9 cellular contexts compared by ENCODE assay signal in the genomic region with DNA sequence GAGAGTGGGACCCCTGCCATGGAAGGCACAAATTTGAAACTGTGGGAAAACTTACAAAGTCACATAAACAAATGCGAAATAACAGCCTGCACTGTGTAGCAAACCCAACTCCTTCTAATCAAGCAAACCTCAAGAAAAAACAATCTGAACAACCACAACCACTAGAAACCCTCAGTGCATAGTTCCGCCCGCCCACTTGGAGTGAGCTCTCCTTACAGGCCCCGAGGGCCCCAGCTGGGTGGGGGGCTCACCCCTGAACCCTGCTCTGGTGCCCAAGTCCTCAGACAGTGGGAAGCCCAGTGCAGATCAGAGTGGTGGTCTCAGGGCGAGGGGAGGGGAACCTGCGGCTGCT. TPM values are rescaled to one million over a fixed set of nuclear protein-coding genes. Genes with fewer than 3 reads are reported as not detected.
DNase-seq lines count a peak whose midpoint lies in the region; ATAC-seq and TF ChIP-seq lines count a peak whose summit lies in the region.
"Had no signal": no experiment of that assay in that cellular context is flagged by ENCODE, and none has a peak within 500 bp of the region (broad histone marks: within the 10 kb centered on the region; RNA-seq: fewer than 3 reads in every experiment).

No MANE protein-coding gene starts in this region.

- no peak overlapping the region for H3K4me3 Mint-ChIP-seq in activated CD8-positive, alpha-beta T cell treated with anti-CD3 and anti-CD28 coated beads, Interleukin-2, amount 10 ng/mL, durations not matched to agents 7 days and 5 days

- in situ Hi-C loops in GM13976 (cut with MboI; ENCODE audit: low sequenced_read_pairs, unreplicated experiment): no loop called here

- no peaks in the 10 kb centered on the region for H3K9me3 Mint-ChIP-seq in activated CD8-positive, alpha-beta T cell treated with anti-CD3 and anti-CD28 coated beads, Interleukin-2, amount 10 ng/mL, durations not matched to agents 7 days and 5 days (ENCODE audit: insufficient read depth)

- H3K27ac Mint-ChIP-seq in activated CD8-positive, alpha-beta T cell treated with anti-CD3 and anti-CD28 coated beads, Interleukin-2, amount 10 ng/mL, durations not matched to agents 7 days and 5 days: peak overlapping the region; percentile 54

- H3K4me1 Mint-ChIP-seq in activated CD8-positive, alpha-beta T cell treated with anti-CD3 and anti-CD28 coated beads, Interleukin-2, amount 10 ng/mL, durations not matched to agents 7 days and 5 days (ENCODE audit: low read depth): peaks cover 18% of the 10 kb centered on the region

- peak; percentile 73 for DNase-seq in GM13976 (ENCODE audit: low spot score)
- no peak for DNase-seq in activated CD8-positive, alpha-beta T cell treated with anti-CD3 and anti-CD28 coated beads, Interleukin-2, amount 10 ng/mL, durations not matched to agents 7 days and 5 days
- no peak for DNase-seq in right atrium auricular region (ENCODE audit: low spot score)
- peak; percentile 84 for DNase-seq in smooth muscle cell of the brain vasculature (ENCODE audit: low read depth, low spot score)
- no peak for DNase-seq in NCI-H226
- DNase-seq in GM20000 (ENCODE audit: low spot score): no peak
- DNase-seq: NCI-H774 had no signal

- H3K4me3 ChIP-seq in right atrium auricular region: peak overlapping the region in 1 of 2 donors; percentile 55

- POLR2A ChIA-PET in activated CD8-positive, alpha-beta T cell treated with anti-CD3 and anti-CD28 coated beads, Interleukin-2, amount 10 ng/mL, durations not matched to agents 7 days and 5 days (lab: Charles Lee): no interaction called here

- TF ChIP-seq CTCF in GM13976 (IDR thresholded peaks at IDR 0.05; ENCODE audit: borderline replicate concordance, control extremely low read depth, extremely low read depth, insufficient read depth, missing control alignments) (no peak), right atrium auricular region (IDR thresholded peaks at IDR 0.05) (no peak), GM20000 (IDR thresholded peaks at IDR 0.05; ENCODE audit: extremely low read depth, missing control alignments) (no peak)

- H3K36me3 Mint-ChIP-seq in activated CD8-positive, alpha-beta T cell treated with anti-CD3 and anti-CD28 coated beads, Interleukin-2, amount 10 ng/mL, durations not matched to agents 7 days and 5 days (ENCODE audit: low read depth): no peaks in the 10 kb centered on the region

- peaks cover 0 to 67% of the 10 kb centered on the region in 2 donors for H3K4me1 ChIP-seq in right atrium auricular region

- H3K9me3 ChIP-seq in right atrium auricular region: no peaks in the 10 kb centered on the region

- peak overlapping the region; percentile 77 to 88 for H3K27ac ChIP-seq in right atrium auricular region

- peaks cover 16% of the 10 kb centered on the region for H3K27me3 Mint-ChIP-seq in activated CD8-positive, alpha-beta T cell treated with anti-CD3 and anti-CD28 coated beads, Interleukin-2, amount 10 ng/mL, durations not matched to agents 7 days and 5 days (ENCODE audit: low read depth)

- H3K27me3 ChIP-seq in right atrium auricular region: peaks cover under 1 to 11% of the 10 kb centered on the region in 2 donors

- peak; percentile 52 for ATAC-seq in activated CD8-positive, alpha-beta T cell treated with anti-CD3 and anti-CD28 coated beads, Interleukin-2, amount 10 ng/mL, durations not matched to agents 7 days and 5 days
- no peak for ATAC-seq in activated CD4-positive, CD25-positive, alpha-beta regulatory T cell treated with anti-CD3 and anti-CD28 coated beads, Interleukin-2, amount 50 U/mL, for 24 hours
- no peak for ATAC-seq in GM21360 (IDR thresholded peaks at IDR 0.05; ENCODE audit: unreplicated experiment)

- CTCF ChIA-PET in activated CD8-positive, alpha-beta T cell treated with anti-CD3 and anti-CD28 coated beads, Interleukin-2, amount 10 ng/mL, durations not matched to agents 7 days and 5 days (lab: Charles Lee): interaction anchor here (0.5 to 1.6 kb wide), 2 partner anchors 12 to 64 kb away, joined by 3 to 4 read pairs; no protein-coding TSS in a partner anchor

- peaks cover 4% of the 10 kb centered on the region for H3K36me3 ChIP-seq in right atrium auricular region

RNA-seq across cellular contexts. Expression of a gene that starts 0.9 kb away (rescaled TPM):
- total RNA-seq in activated CD8-positive, alpha-beta T cell treated with anti-CD3 and anti-CD28 coated beads, Interleukin-2, amount 10 ng/mL, durations not matched to agents 7 days and 5 days: not detected
- 10 to 100 TPM; 53.4 to 58.6 TPM for total RNA-seq in right atrium auricular region

RNA-seq across cellular contexts. Expression of a gene that starts 10.1 kb away (rescaled TPM):
- total RNA-seq in activated CD8-positive, alpha-beta T cell treated with anti-CD3 and anti-CD28 coated beads, Interleukin-2, amount 10 ng/mL, durations not matched to agents 7 days and 5 days: 10 to 100 TPM; 29.1 to 30.7 TPM
- total RNA-seq in right atrium auricular region: 10 to 100 TPM; 75.0 to 80.2 TPM

RNA-seq across cellular contexts. Expression of a gene that starts 15.7 kb away (rescaled TPM):
- total RNA-seq in activated CD8-positive, alpha-beta T cell treated with anti-CD3 and anti-CD28 coated beads, Interleukin-2, amount 10 ng/mL, durations not matched to agents 7 days and 5 days: 100 to 1,000 TPM; 120 to 123 TPM
- total RNA-seq in right atrium auricular region: 100 to 1,000 TPM; 155 to 159 TPM

RNA-seq across cellular contexts. Expression of a gene that starts 28.2 kb away (rescaled TPM):
- total RNA-seq in activated CD8-positive, alpha-beta T cell treated with anti-CD3 and anti-CD28 coated beads, Interleukin-2, amount 10 ng/mL, durations not matched to agents 7 days and 5 days: 1 to 10 TPM in 1 of 2 experiments, under 1 TPM in 1; 0.78 to 1.2 TPM
- total RNA-seq in right atrium auricular region: under 1 TPM; 0.30 to 0.35 TPM

RNA-seq across cellular contexts. Expression of a gene that starts 34.7 kb away (rescaled TPM):
- 10 to 100 TPM; 18.5 to 21.4 TPM for total RNA-seq in activated CD8-positive, alpha-beta T cell treated with anti-CD3 and anti-CD28 coated beads, Interleukin-2, amount 10 ng/mL, durations not matched to agents 7 days and 5 days
- total RNA-seq in right atrium auricular region: 10 to 100 TPM; 35.6 to 64.1 TPM

Comparison
In these comparisons a context has a peak if more than half of its experiments do, and no peak if none do; other contexts are left out.
1. DNase-seq: peak in GM13976 (single experiment) and smooth muscle cell of the brain vasculature (single experiment); none in activated CD8-positive, alpha-beta T cell treated with anti-CD3 and anti-CD28 coated beads, Interleukin-2, amount 10 ng/mL, durations not matched to agents 7 days and 5 days (single experiment), right atrium auricular region (single experiment), NCI-H226 (single experiment) and GM20000 (single experiment).
2. RNA of a gene that starts 0.9 kb away (total RNA-seq): 53.4 to 58.6 TPM in right atrium auricular region; not detected in activated CD8-positive, alpha-beta T cell treated with anti-CD3 and anti-CD28 coated beads, Interleukin-2, amount 10 ng/mL, durations not matched to agents 7 days and 5 days; every median in the first group is over 10 times any median in the second.